Comparison of ENCODE assay signal across 24 cellular contexts in the genomic region with DNA sequence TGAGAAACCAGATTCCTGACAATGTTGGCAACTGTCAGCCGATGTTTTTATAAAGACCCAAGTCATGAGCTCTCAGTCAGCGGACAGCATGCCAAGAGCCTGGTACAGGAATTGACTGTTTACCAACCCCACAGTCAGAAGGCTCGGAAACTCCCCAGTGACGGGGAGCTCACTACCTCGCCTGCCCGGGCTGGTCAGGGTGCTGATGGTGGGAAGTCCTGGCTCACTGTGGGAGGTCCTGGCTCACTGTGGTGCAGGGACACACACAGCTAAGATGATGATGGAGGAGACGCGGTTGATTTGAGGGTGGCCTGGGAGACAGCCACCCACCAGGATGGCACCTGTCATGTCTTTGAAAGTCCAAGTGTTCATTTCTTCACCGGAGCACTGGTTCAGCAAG. TPM values are rescaled to one million over a fixed set of nuclear protein-coding genes. Genes with fewer than 3 reads are reported as not detected.
"Had no signal": no experiment of that assay in that cellular context is flagged by ENCODE, and none has a peak within 500 bp of the region (broad histone marks: within the 10 kb centered on the region; RNA-seq: fewer than 3 reads in every experiment).

No MANE protein-coding gene starts in this region.

- FAIRE-seq: keratinocyte, small intestine had no signal

- ATAC-seq: activated CD4-positive, CD25-positive, alpha-beta regulatory T cell treated with anti-CD3 and anti-CD28 coated beads, Interleukin-2, amount 50 U/mL, for 24 hours; effector memory CD8-positive, alpha-beta T cell; gastrocnemius medialis; mucosa of descending colon; natural killer cell treated with Interleukin-12 subunit alpha and Interleukin-12 subunit beta and Interleukin-15 and Interleukin-18, amount 100 ng/mL, for 72 hours; stimulated activated effector memory CD8-positive, alpha-beta T cell treated with anti-CD3 and anti-CD28 coated beads, Interleukin-12 subunit alpha, Interleukin-12 subunit beta, amount 100 ng/mL, for 72 hours had no signal

- H3K4me3 ChIP-seq: cardiac muscle cell, coronary artery, gastrocnemius medialis, lung, mucosa of descending colon, sigmoid colon, vagina had no signal

- H3K36me3 ChIP-seq: cardiac muscle cell, gastrocnemius medialis had no signal

- DNase-seq: activated CD4-positive, alpha-beta T cell treated with anti-CD3 and anti-CD28 coated beads for 48 hours; activated CD4-positive, alpha-beta T cell treated with anti-CD3 and anti-CD28 coated beads, Interleukin-2, amount 50 U/mL, for 48 hours; activated CD8-positive, alpha-beta memory T cell treated with anti-CD3 and anti-CD28 coated beads for 24 hours; activated effector memory CD4-positive, alpha-beta T cell treated with Interleukin-2 at 50 U/mL for 16 hours; activated naive CD4-positive, alpha-beta T cell treated with Interleukin-2 at 50 U/mL for 16 hours; effector memory CD8-positive, alpha-beta T cell; erythroblast; gastrocnemius medialis; hippocampal formation; left colon; mucosa of descending colon; sigmoid colon; small intestine; stimulated activated CD4-positive, alpha-beta T cell treated with anti-CD3 and anti-CD28 coated beads, Interleukin-4, amount 100 ng/mL, for 24 hours; T1000; WERI-Rb-1 had no signal

- H3K27ac ChIP-seq: cardiac muscle cell, coronary artery, gastrocnemius medialis, sigmoid colon, vagina, WERI-Rb-1 had no signal

- H3K4me1 ChIP-seq: gastrocnemius medialis, vagina had no signal

- H3K27me3 ChIP-seq: cardiac muscle cell, gastrocnemius medialis, vagina had no signal

- H3K9me3 ChIP-seq: gastrocnemius medialis, mucosa of descending colon, sigmoid colon, vagina had no signal

RNA-seq across cellular contexts. Expression of gene ASS1, which starts 15.2 kb away (rescaled TPM):
- total RNA-seq: natural killer cell treated with Interleukin-12 subunit alpha and Interleukin-12 subunit beta and Interleukin-15 and Interleukin-18, amount 100 ng/mL, for 72 hours had no signal
